8 cellular contexts compared by ENCODE assay signal in genomic region chrX:72573158-72573511, GRCh38. TPM values are rescaled to one million over a fixed set of nuclear protein-coding genes. Genes with fewer than 3 reads are reported as not detected.
DNase-seq lines count a peak whose midpoint lies in the region; ATAC-seq and TF ChIP-seq lines count a peak whose summit lies in the region.

No MANE protein-coding gene starts in this region.

- peak overlapping the region; percentile 71 for H3K4me3 ChIP-seq in BLaER1
- peak overlapping the region; percentile 79 for H3K4me3 ChIP-seq in Karpas-422 (ENCODE audit: low read length)
- H3K4me3 ChIP-seq in gastrocnemius medialis = peak overlapping the region; percentile 49 to 71 (median 66)

- H3K9me3 ChIP-seq in BLaER1 (no peaks in the 10 kb centered on the region), Karpas-422 (ENCODE audit: low read length) (no peaks in the 10 kb centered on the region), gastrocnemius medialis (no peaks in the 10 kb centered on the region)

- intact Hi-C loops in gastrocnemius medialis (cut with DNase I; ENCODE audit: low total_unique reads) = no loop called here

- H3K9ac ChIP-seq in BLaER1 (peak overlapping the region; percentile 76), Karpas-422 (ENCODE audit: low read length) (0 out of 2 replicates have a peak overlapping the region, but pooled peaks have one; percentile 24)

- no peaks in the 10 kb centered on the region for H3K9me2 ChIP-seq in Karpas-422 (replicated peaks; ENCODE audit: insufficient read depth, low read length)

- TF ChIP-seq POLR2A in gastrocnemius medialis (IDR thresholded peaks at IDR 0.05) = no peak

- peaks cover 6% of the 10 kb centered on the region; the same call in 1 of the 2 replicates for H3K4me1 ChIP-seq in BLaER1
- H3K4me1 ChIP-seq in Karpas-422 (ENCODE audit: low read length) = peaks cover 8% of the 10 kb centered on the region
- H3K4me1 ChIP-seq in gastrocnemius medialis = no peaks in the 10 kb centered on the region

- peak overlapping the region; percentile 70; the same call in 1 of the 2 replicates for H3K27ac ChIP-seq in BLaER1
- no peak overlapping the region for H3K27ac ChIP-seq in Karpas-422 (ENCODE audit: low read length)
- peak overlapping the region; percentile 48 for H3K27ac ChIP-seq in epithelial cell of prostate
- H3K27ac ChIP-seq in gastrocnemius medialis = peak overlapping the region; percentile 73 to 84 (median 79)

- H3K36me3 ChIP-seq in BLaER1 (peaks cover 17% of the 10 kb centered on the region), Karpas-422 (ENCODE audit: insufficient read depth, low read length) (no peaks in the 10 kb centered on the region), gastrocnemius medialis (no peaks in the 10 kb centered on the region)

- H3K27me3 ChIP-seq in BLaER1 = peaks cover 77% of the 10 kb centered on the region
- no peaks in the 10 kb centered on the region for H3K27me3 ChIP-seq in Karpas-422 (ENCODE audit: low read length)
- no peaks in the 10 kb centered on the region for H3K27me3 ChIP-seq in gastrocnemius medialis

- peak overlapping the region; percentile 69; the same call in 1 of the 2 replicates for H2AFZ ChIP-seq in Karpas-422 (ENCODE audit: low read length)

- peak; percentile 28 for ATAC-seq in GM21515 (IDR thresholded peaks at IDR 0.05; ENCODE audit: unreplicated experiment)
- no peak for ATAC-seq in gastrocnemius medialis

- peak overlapping the region; percentile 21 for H3K4me2 ChIP-seq in BLaER1
- H3K4me2 ChIP-seq in Karpas-422 (ENCODE audit: low read depth, low read length, poor library complexity, severe bottlenecking) = peak overlapping the region; percentile 87

- no peak for DNase-seq in Karpas-422
- no peak for DNase-seq in epithelial cell of prostate (ENCODE audit: low read depth, low spot score)
- no peak for DNase-seq in gastrocnemius medialis
- DNase-seq in H4 (ENCODE audit: low spot score) = no peak
- DNase-seq in iPS-NIHi11 (ENCODE audit: low spot score) = no peak
- DNase-seq in stimulated activated CD4-positive, alpha-beta T cell treated with anti-CD3 and anti-CD28 coated beads, Interleukin-4, amount 100 ng/mL, for 4 hours = no peak

- in situ Hi-C loops in gastrocnemius medialis (cut with MboI; ENCODE audit: low sequenced_read_pairs in 4 of 4) = no loop called here

- H3K79me2 ChIP-seq in Karpas-422 (ENCODE audit: low read length) = peaks cover 13% of the 10 kb centered on the region

- TF ChIP-seq CTCF in gastrocnemius medialis (IDR thresholded peaks at IDR 0.05 in 4 of 5, conservative IDR thresholded peaks at IDR 0.05 in 1 of 5) = no peak

- 0 out of 2 replicates have a peak, but pooled peaks cover 13% of the 10 kb centered on the region for H4K20me1 ChIP-seq in BLaER1
- H4K20me1 ChIP-seq in Karpas-422 (ENCODE audit: insufficient read depth, low read depth, low read length) = no peaks in the 10 kb centered on the region

RNA-seq across cellular contexts. Expression of gene HDAC8, which starts 0.5 kb away (rescaled TPM):
- 25.6 and 26.8 TPM in 2 replicates for total RNA-seq in Karpas-422 (2014; rRNA removed; shearing (Covaris generic); ENCODE audit: low replicate concordance)
- total RNA-seq in gastrocnemius medialis = 10 to 100 TPM in 3 of 4 donors, 1 to 10 TPM in 1; 9.0 to 18.1 (median 14.2) TPM
- 42.8 and 59.8 TPM in 2 replicates for total RNA-seq in H4 (2014; rRNA removed; shearing (Covaris generic))
